11 cellular contexts compared by ENCODE assay signal in the genomic region with DNA sequence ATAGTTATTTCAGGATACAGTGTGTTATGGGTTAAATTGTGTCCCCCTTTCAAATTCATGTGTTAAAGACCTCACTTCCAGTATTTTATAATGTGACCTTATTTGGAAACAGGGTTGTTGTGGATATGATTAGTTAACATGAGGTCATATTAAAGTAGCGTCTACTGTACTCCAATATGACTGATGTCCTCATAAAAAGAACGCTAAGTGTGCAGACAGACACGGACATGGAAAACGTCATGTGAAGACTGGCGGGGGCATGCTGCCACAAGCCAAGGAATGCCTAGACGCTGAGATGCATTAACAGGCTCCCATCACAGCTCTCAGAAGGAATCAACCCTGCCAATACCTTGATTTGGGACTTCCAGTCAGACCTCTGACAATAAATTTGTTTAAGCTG. TPM values are rescaled to one million over a fixed set of nuclear protein-coding genes. Genes with fewer than 3 reads are reported as not detected.
DNase-seq lines count a peak whose midpoint lies in the region; ATAC-seq and TF ChIP-seq lines count a peak whose summit lies in the region.
"Had no signal": no experiment of that assay in that cellular context is flagged by ENCODE, and none has a peak within 500 bp of the region (broad histone marks: within the 10 kb centered on the region; RNA-seq: fewer than 3 reads in every experiment).

No MANE protein-coding gene starts in this region.

- H3K4me3 ChIP-seq in MM.1S (ENCODE audit: low read length), result no peak overlapping the region
- peak overlapping the region; percentile 46 to 96 for H3K4me3 ChIP-seq in duodenal mucosa (ENCODE audit: low read depth in 1 of 2, low read length in 2 of 2)
- peak overlapping the region; percentile 100 for H3K4me3 ChIP-seq in neuron (ENCODE audit: low read length)
- peak overlapping the region in 1 of 4 donors; percentile 96 for H3K4me3 ChIP-seq in sigmoid colon

- H3K36me3 ChIP-seq in MM.1S (replicated peaks; ENCODE audit: insufficient read depth, low read length), result no peaks in the 10 kb centered on the region
- H3K36me3 ChIP-seq in duodenal mucosa (ENCODE audit: control insufficient read depth in 1 of 2, insufficient read depth in 2 of 2, low read length in 2 of 2), result peaks cover 5 to 12% of the 10 kb centered on the region in 2 donors
- peaks cover 25% of the 10 kb centered on the region for H3K36me3 ChIP-seq in neuron (ENCODE audit: insufficient read depth, low read length)
- peaks cover 0 to 36% (median 0%) of the 10 kb centered on the region in 4 donors for H3K36me3 ChIP-seq in sigmoid colon

- TF ChIP-seq CTCF in MM.1S (IDR thresholded peaks at IDR 0.05; ENCODE audit: low read length), result no peak
- TF ChIP-seq CTCF in sigmoid colon (IDR thresholded peaks at IDR 0.05), result no peak

- H2AFZ ChIP-seq in MM.1S (ENCODE audit: low read length), result no peak overlapping the region
- H2AFZ ChIP-seq in neuron (ENCODE audit: low read depth, low read length), result no peak overlapping the region

- H3K4me2 ChIP-seq in MM.1S (ENCODE audit: low read depth, low read length), result peak overlapping the region; percentile 65

- no peaks in the 10 kb centered on the region for H3K9me2 ChIP-seq in MM.1S (replicated peaks; ENCODE audit: insufficient read depth, low read length)

- TF ChIP-seq EP300 in sigmoid colon (IDR thresholded peaks at IDR 0.05), result no peak

- H3F3A ChIP-seq in MM.1S (ENCODE audit: insufficient read depth, low read length), result peaks cover 16% of the 10 kb centered on the region

- H3K27ac ChIP-seq in MM.1S (ENCODE audit: low read length) (no peak overlapping the region), duodenal mucosa (ENCODE audit: low read depth, low read length) (no peak overlapping the region), sigmoid colon (peak overlapping the region in 2 of 4 donors; percentile 93 to 100)

- ATAC-seq in HG03097 (IDR thresholded peaks at IDR 0.05; ENCODE audit: low FRiP score, unreplicated experiment), result no peak

- H3K9me3 ChIP-seq in MM.1S (replicated peaks; ENCODE audit: insufficient read depth, low read length) (no peaks in the 10 kb centered on the region), duodenal mucosa (ENCODE audit: control insufficient read depth in 1 of 2, low read length in 2 of 2) (no peaks in the 10 kb centered on the region), neuron (ENCODE audit: low read length) (no peaks in the 10 kb centered on the region), sigmoid colon (no peaks in the 10 kb centered on the region)

- intact Hi-C loops in sigmoid colon (cut with DNase I), result no loop called here

- H4K20me1 ChIP-seq in MM.1S (ENCODE audit: insufficient read depth, low read length), result no peaks in the 10 kb centered on the region

- H3K4me1 ChIP-seq in MM.1S (ENCODE audit: low read length) (peaks cover 32% of the 10 kb centered on the region), duodenal mucosa (ENCODE audit: control insufficient read depth in 1 of 2, insufficient read depth in 2 of 2, low read length in 2 of 2) (peaks cover 35 to 42% of the 10 kb centered on the region in 2 donors), neuron (ENCODE audit: insufficient read depth, low read length) (peaks cover 36% of the 10 kb centered on the region), sigmoid colon (peaks cover 0 to 52% (median 39%) of the 10 kb centered on the region in 4 donors)

- H3K27me3 ChIP-seq in MM.1S (replicated peaks; ENCODE audit: insufficient read depth, low read length) (no peaks in the 10 kb centered on the region), duodenal mucosa (ENCODE audit: control insufficient read depth in 1 of 2, insufficient read depth in 2 of 2, low read length in 2 of 2) (no peaks in the 10 kb centered on the region), neuron (ENCODE audit: insufficient read depth, low read length) (no peaks in the 10 kb centered on the region), sigmoid colon (no peaks in the 10 kb centered on the region)

- no peak overlapping the region for H3K9ac ChIP-seq in MM.1S (ENCODE audit: low read length)
- peak overlapping the region; percentile 39 to 44 for H3K9ac ChIP-seq in duodenal mucosa (ENCODE audit: low read depth in 1 of 2, low read length in 2 of 2)

- DNase-seq in EL, result peak; percentile 11
- no peak for DNase-seq in MM.1S
- DNase-seq in sigmoid colon, result no peak
- no peak for DNase-seq in activated CD4-positive, CD25-positive, alpha-beta regulatory T cell (lab: John Stamatoyannopoulos, UW)
- no peak for DNase-seq in LoVo (ENCODE audit: low spot score)
- DNase-seq: amygdala, RPMI8226 had no signal

- WGBS in sigmoid colon, 2 donors, result 68 to 77% methylated on average over 6 of the region's 6 CpGs

- TF ChIP-seq POLR2A in sigmoid colon (IDR thresholded peaks at IDR 0.05), result no peak

- H3K79me2 ChIP-seq in MM.1S (ENCODE audit: low read length), result peaks cover 90% of the 10 kb centered on the region

RNA-seq across cellular contexts. Expression of gene WDR37, which starts 1.5 kb away (rescaled TPM):
- total RNA-seq in sigmoid colon, result 10 to 100 TPM in 3 of 4 donors, 1 to 10 TPM in 1; 9.6 to 25.5 (median 18.6) TPM
- polyA plus RNA-seq in sigmoid colon, result 10 to 100 TPM in 1 of 3 donors, 1 to 10 TPM in 2; 5.4 to 10.6 (median 7.2) TPM

RNA-seq across cellular contexts. Expression of gene IDI1, which starts 5.8 kb away (rescaled TPM):
- total RNA-seq in sigmoid colon, result 10 to 100 TPM; 22.4 to 35.8 (median 32.1) TPM
- 100 to 1,000 TPM in 2 of 3 donors, 10 to 100 TPM in 1; 91.3 to 223 (median 100) TPM for polyA plus RNA-seq in sigmoid colon

RNA-seq across cellular contexts. Expression of gene IDI2, which starts 29.0 kb away (rescaled TPM):
- not detected for total RNA-seq in sigmoid colon
- polyA plus RNA-seq in sigmoid colon, result not detected
- total RNA-seq: mesenteric fat pad had no signal
